ENCODE assay signal across 22 cellular contexts in the genomic region with DNA sequence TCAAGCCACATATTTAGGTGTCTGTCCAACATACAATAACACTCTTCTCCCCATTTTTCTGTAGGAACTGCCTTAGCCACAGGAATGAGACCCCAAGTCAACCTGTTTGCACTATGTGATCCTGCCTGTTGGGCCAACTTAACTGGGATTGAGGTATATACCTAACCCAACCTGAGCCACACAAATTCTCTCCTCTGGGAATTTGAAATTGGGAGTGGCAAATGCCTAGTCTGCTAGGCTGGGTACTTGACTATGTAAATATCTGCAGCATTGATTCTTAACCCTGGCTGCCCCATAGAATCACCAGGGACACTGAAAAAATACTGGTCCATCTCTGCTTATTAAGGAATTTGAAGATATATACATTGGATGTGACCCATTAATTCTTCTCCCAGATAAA.
"Had no signal": no experiment of that assay in that cellular context is flagged by ENCODE, and none has a peak within 500 bp of the region (broad histone marks: within the 10 kb centered on the region; RNA-seq: fewer than 3 reads in every experiment).

No MANE protein-coding gene starts in this region.

- DNase-seq: activated CD4-positive, alpha-beta T cell treated with anti-CD3 and anti-CD28 coated beads for 1 hour; activated CD8-positive, alpha-beta memory T cell treated with anti-CD3 and anti-CD28 coated beads, Interleukin-2, amount 10 ng/mL, durations not matched to agents 7 days and 5 days; activated CD8-positive, alpha-beta T cell treated with anti-CD3 and anti-CD28 coated beads for 36 hours; activated naive CD4-positive, alpha-beta T cell; activated T-cell treated with anti-CD3 and anti-CD28 coated beads for 4 hours; aorta; caudate nucleus; effector CD4-positive, alpha-beta T cell; heart left ventricle; islet precursor cell; left cardiac atrium; posterior cingulate gyrus; stimulated activated CD4-positive, alpha-beta T cell treated with anti-CD3 and anti-CD28 coated beads, Interleukin-2, amount 100 ng/mL, for 24 hours; stomach had no signal

- H3K4me1 ChIP-seq: neural progenitor cell, stomach, suprapubic skin, tibial nerve had no signal

- H3K27me3 ChIP-seq: heart left ventricle, neural progenitor cell, stomach, suprapubic skin, tibial nerve had no signal

- H3K27me3 Mint-ChIP-seq: activated CD8-positive, alpha-beta memory T cell treated with anti-CD3 and anti-CD28 coated beads, Interleukin-2, amount 10 ng/mL, durations not matched to agents 7 days and 5 days; activated CD8-positive, alpha-beta T cell treated with anti-CD3 and anti-CD28 coated beads for 36 hours; brain; dendritic cell treated with granulocyte-macrophage colony-stimulating factor and Interleukin-4, amounts not matched to agents 40 ng/mL and 50 ng/mL, for 4 days; stimulated activated memory B cell treated with anti-CD40 and anti-IgM and Interleukin-4, amounts not matched to agents 10 μg/mL and 1 μg/mL and 100 μg/mL, for 72 hours had no signal

- ATAC-seq: heart left ventricle; left cardiac atrium; sciatic nerve; stimulated activated memory B cell treated with anti-CD40 and anti-IgM and Interleukin-4, amounts not matched to agents 10 μg/mL and 1 μg/mL and 100 μg/mL, for 72 hours had no signal

- H3K9me3 ChIP-seq: heart left ventricle, stomach, suprapubic skin, tibial nerve had no signal

- H3K4me3 ChIP-seq: heart left ventricle, neural progenitor cell, stomach, suprapubic skin, tibial nerve had no signal

- H3K9me3 Mint-ChIP-seq: brain; dendritic cell treated with granulocyte-macrophage colony-stimulating factor and Interleukin-4, amounts not matched to agents 40 ng/mL and 50 ng/mL, for 4 days; memory B cell; neural progenitor cell; stimulated activated memory B cell treated with anti-CD40 and anti-IgM and Interleukin-4, amounts not matched to agents 10 μg/mL and 1 μg/mL and 100 μg/mL, for 72 hours had no signal

- H3K36me3 Mint-ChIP-seq: brain; memory B cell; neural progenitor cell; stimulated activated memory B cell treated with anti-CD40 and anti-IgM and Interleukin-4, amounts not matched to agents 10 μg/mL and 1 μg/mL and 100 μg/mL, for 72 hours had no signal

- H3K27ac ChIP-seq: neural progenitor cell, stomach, suprapubic skin, tibial nerve had no signal

- H3K36me3 ChIP-seq: heart left ventricle, neural progenitor cell, stomach, suprapubic skin, tibial nerve had no signal

- H3K27ac Mint-ChIP-seq: brain; dendritic cell treated with granulocyte-macrophage colony-stimulating factor and Interleukin-4, amounts not matched to agents 40 ng/mL and 50 ng/mL, for 4 days; memory B cell; neural progenitor cell; stimulated activated memory B cell treated with anti-CD40 and anti-IgM and Interleukin-4, amounts not matched to agents 10 μg/mL and 1 μg/mL and 100 μg/mL, for 72 hours had no signal

- H3K4me3 Mint-ChIP-seq: activated CD8-positive, alpha-beta memory T cell treated with anti-CD3 and anti-CD28 coated beads, Interleukin-2, amount 10 ng/mL, durations not matched to agents 7 days and 5 days; activated CD8-positive, alpha-beta T cell treated with anti-CD3 and anti-CD28 coated beads for 36 hours; brain; dendritic cell treated with granulocyte-macrophage colony-stimulating factor and Interleukin-4, amounts not matched to agents 40 ng/mL and 50 ng/mL, for 4 days; memory B cell; neural progenitor cell; stimulated activated memory B cell treated with anti-CD40 and anti-IgM and Interleukin-4, amounts not matched to agents 10 μg/mL and 1 μg/mL and 100 μg/mL, for 72 hours had no signal
